ENCODE assay signal across 1 cellular context in the genomic region with DNA sequence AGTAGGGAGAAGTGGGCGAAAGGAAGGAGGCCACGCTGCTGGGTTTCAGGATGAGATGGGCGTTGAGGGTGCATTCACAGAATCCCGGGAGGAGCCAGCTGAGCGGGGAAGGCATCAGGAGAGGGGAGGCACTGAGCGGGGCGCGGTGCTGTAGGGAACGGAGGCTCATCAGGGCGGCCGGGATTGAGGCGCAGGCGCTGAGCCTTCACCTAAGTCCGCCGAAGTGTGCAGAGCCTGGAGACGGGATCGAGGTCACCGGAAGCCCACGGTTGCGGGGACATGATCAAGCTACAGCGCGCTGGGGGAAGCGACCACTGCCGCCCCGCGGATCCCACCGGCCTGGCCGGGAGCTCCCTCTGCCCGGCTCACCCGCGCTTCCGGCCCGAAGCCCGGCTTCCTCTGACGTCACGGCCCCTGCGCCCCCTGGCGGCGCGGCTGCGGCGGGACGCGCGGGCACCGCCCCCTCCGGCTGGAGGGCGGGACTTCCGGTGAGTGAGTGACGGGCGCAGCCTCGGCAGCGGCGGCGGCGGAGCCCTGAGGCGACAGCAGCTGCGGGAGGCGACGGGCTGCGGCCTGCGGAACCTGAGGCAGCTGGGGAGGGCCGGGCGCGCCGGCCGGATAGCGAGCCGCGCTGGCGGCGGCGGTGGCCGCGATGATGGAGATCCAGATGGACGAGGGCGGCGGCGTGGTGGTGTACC.
TF ChIP-seq lines count a peak whose summit lies in the region.

A gene with protein sequence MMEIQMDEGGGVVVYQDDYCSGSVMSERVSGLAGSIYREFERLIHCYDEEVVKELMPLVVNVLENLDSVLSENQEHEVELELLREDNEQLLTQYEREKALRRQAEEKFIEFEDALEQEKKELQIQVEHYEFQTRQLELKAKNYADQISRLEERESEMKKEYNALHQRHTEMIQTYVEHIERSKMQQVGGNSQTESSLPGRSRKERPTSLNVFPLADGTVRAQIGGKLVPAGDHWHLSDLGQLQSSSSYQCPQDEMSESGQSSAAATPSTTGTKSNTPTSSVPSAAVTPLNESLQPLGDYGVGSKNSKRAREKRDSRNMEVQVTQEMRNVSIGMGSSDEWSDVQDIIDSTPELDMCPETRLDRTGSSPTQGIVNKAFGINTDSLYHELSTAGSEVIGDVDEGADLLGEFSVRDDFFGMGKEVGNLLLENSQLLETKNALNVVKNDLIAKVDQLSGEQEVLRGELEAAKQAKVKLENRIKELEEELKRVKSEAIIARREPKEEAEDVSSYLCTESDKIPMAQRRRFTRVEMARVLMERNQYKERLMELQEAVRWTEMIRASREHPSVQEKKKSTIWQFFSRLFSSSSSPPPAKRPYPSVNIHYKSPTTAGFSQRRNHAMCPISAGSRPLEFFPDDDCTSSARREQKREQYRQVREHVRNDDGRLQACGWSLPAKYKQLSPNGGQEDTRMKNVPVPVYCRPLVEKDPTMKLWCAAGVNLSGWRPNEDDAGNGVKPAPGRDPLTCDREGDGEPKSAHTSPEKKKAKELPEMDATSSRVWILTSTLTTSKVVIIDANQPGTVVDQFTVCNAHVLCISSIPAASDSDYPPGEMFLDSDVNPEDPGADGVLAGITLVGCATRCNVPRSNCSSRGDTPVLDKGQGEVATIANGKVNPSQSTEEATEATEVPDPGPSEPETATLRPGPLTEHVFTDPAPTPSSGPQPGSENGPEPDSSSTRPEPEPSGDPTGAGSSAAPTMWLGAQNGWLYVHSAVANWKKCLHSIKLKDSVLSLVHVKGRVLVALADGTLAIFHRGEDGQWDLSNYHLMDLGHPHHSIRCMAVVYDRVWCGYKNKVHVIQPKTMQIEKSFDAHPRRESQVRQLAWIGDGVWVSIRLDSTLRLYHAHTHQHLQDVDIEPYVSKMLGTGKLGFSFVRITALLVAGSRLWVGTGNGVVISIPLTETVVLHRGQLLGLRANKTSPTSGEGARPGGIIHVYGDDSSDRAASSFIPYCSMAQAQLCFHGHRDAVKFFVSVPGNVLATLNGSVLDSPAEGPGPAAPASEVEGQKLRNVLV (N-terminal part only) (plus strand): TSS at position 508 of the 698 bp plus-strand sequence. CDS start 145 bp downstream, at position 653.

TF ChIP-seq in HepG2, 621 proteins besides CTCF, POLR2A, EP300 and RAD21 (continued from another document and continues in another):
- TF ChIP-seq, protein P1, sequence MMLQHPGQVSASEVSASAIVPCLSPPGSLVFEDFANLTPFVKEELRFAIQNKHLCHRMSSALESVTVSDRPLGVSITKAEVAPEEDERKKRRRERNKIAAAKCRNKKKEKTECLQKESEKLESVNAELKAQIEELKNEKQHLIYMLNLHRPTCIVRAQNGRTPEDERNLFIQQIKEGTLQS (CRISPR knock-in tag; IDR thresholded peaks at IDR 0.05) = peak; percentile 60
- TF ChIP-seq BCL6 (CRISPR knock-in tag; IDR thresholded peaks at IDR 0.05) (no peak), ZSCAN21 (CRISPR knock-in tag; IDR thresholded peaks at IDR 0.05; ENCODE audit: borderline replicate concordance) (peak; percentile 78), GABPA (IDR thresholded peaks at IDR 0.05; ENCODE audit: low read depth, low read length) (peak; percentile 100), GABPA (CRISPR knock-in tag; IDR thresholded peaks at IDR 0.05; ENCODE audit: low read depth) (peak; percentile 86), ZSCAN22 (CRISPR knock-in tag; IDR thresholded peaks at IDR 0.05) (no peak), NFKB2 (CRISPR knock-in tag; IDR thresholded peaks at IDR 0.05; ENCODE audit: borderline replicate concordance) (no peak; the same call in 1 of the 2 replicates), PCBP2 (optimal IDR thresholded peaks at IDR 0.05; ENCODE audit: low read depth, low read length, poor library complexity, severe bottlenecking) (no peak), SALL2 (CRISPR knock-in tag; IDR thresholded peaks at IDR 0.05) (peak; percentile 94), ZNF382 (CRISPR knock-in tag; IDR thresholded peaks at IDR 0.05; ENCODE audit: borderline replicate concordance) (no peak), POLR2G (IDR thresholded peaks at IDR 0.05; ENCODE audit: low read depth, low read length) (peak; percentile 96), MTA3 (CRISPR knock-in tag; IDR thresholded peaks at IDR 0.05) (no peak), IRF2 (CRISPR knock-in tag; IDR thresholded peaks at IDR 0.05) (peak; percentile 89), KLF15 (CRISPR knock-in tag; IDR thresholded peaks at IDR 0.05; ENCODE audit: borderline replicate concordance) (no peak), HDAC6 (IDR thresholded peaks at IDR 0.05; ENCODE audit: low read depth, low read length) (no peak), ZC3H4 (CRISPR knock-in tag; IDR thresholded peaks at IDR 0.05; ENCODE audit: borderline replicate concordance) (no peak), YEATS2 (CRISPR knock-in tag; IDR thresholded peaks at IDR 0.05; ENCODE audit: borderline replicate concordance) (no peak), SOX5 (CRISPR knock-in tag; IDR thresholded peaks at IDR 0.05; ENCODE audit: borderline replicate concordance) (no peak; the same call in 1 of the 2 replicates), ONECUT2 (CRISPR knock-in tag; IDR thresholded peaks at IDR 0.05) (no peak), MAZ (IDR thresholded peaks at IDR 0.05; ENCODE audit: borderline replicate concordance, low read depth, low read length) (peak; percentile 72), MAZ (CRISPR knock-in tag; IDR thresholded peaks at IDR 0.05; ENCODE audit: low read depth) (peak; percentile 95), PHF20 (CRISPR knock-in tag; IDR thresholded peaks at IDR 0.05) (peak; percentile 87), HOXA9 (CRISPR knock-in tag; IDR thresholded peaks at IDR 0.05; ENCODE audit: borderline replicate concordance) (no peak), SIX4 (CRISPR knock-in tag; IDR thresholded peaks at IDR 0.05) (no peak), NFATC3 (CRISPR knock-in tag; IDR thresholded peaks at IDR 0.05) (no peak), ZFAT (CRISPR knock-in tag; conservative IDR thresholded peaks at IDR 0.05) (no peak), LCORL (IDR thresholded peaks at IDR 0.05) (no peak), LCORL (CRISPR knock-in tag; IDR thresholded peaks at IDR 0.05) (no peak), ATF7 (IDR thresholded peaks at IDR 0.05) (peak; percentile 36; the same call in 1 of the 2 replicates), ATF7 (CRISPR knock-in tag; IDR thresholded peaks at IDR 0.05) (peak; percentile 38; the same call in 1 of the 2 replicates), ZNF781 (CRISPR knock-in tag; IDR thresholded peaks at IDR 0.05; ENCODE audit: borderline replicate concordance, not compliant biosample characterization) (no peak), ZNF12 (CRISPR knock-in tag; IDR thresholded peaks at IDR 0.05) (no peak), GTF3A (CRISPR knock-in tag; conservative IDR thresholded peaks at IDR 0.05) (peak; percentile 55; the same call in 1 of the 2 replicates), SNAPC2 (CRISPR knock-in tag; IDR thresholded peaks at IDR 0.05) (no peak), ZNF33B (CRISPR knock-in tag; IDR thresholded peaks at IDR 0.05) (no peak), ZNF143 (CRISPR knock-in tag; IDR thresholded peaks at IDR 0.05) (0 out of 2 replicates have a peak, but pooled peaks have one; percentile 42), KDM5B (CRISPR knock-in tag; IDR thresholded peaks at IDR 0.05; ENCODE audit: borderline replicate concordance) (peak; percentile 77; the same call in 1 of the 2 replicates), NR3C1 (CRISPR knock-in tag; IDR thresholded peaks at IDR 0.05) (no peak), ZNF432 (CRISPR knock-in tag; IDR thresholded peaks at IDR 0.05; ENCODE audit: borderline replicate concordance) (no peak), ZNF7 (CRISPR knock-in tag; IDR thresholded peaks at IDR 0.05) (no peak), ZSCAN9 (CRISPR knock-in tag; IDR thresholded peaks at IDR 0.05; ENCODE audit: borderline replicate concordance) (no peak; the same call in 1 of the 2 replicates), SUZ12 (IDR thresholded peaks at IDR 0.05; ENCODE audit: low read depth, low read length) (no peak), ZNF562 (CRISPR knock-in tag; IDR thresholded peaks at IDR 0.05; ENCODE audit: borderline replicate concordance) (no peak), ZNF709 (CRISPR knock-in tag; IDR thresholded peaks at IDR 0.05) (peak; percentile 86; the same call in 1 of the 2 replicates)
- TF ChIP-seq, protein P2, sequence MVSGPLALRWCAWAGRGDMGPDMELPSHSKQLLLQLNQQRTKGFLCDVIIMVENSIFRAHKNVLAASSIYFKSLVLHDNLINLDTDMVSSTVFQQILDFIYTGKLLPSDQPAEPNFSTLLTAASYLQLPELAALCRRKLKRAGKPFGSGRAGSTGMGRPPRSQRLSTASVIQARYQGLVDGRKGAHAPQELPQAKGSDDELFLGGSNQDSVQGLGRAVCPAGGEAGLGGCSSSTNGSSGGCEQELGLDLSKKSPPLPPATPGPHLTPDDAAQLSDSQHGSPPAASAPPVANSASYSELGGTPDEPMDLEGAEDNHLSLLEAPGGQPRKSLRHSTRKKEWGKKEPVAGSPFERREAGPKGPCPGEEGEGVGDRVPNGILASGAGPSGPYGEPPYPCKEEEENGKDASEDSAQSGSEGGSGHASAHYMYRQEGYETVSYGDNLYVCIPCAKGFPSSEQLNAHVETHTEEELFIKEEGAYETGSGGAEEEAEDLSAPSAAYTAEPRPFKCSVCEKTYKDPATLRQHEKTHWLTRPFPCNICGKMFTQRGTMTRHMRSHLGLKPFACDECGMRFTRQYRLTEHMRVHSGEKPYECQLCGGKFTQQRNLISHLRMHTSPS (CRISPR knock-in tag; IDR thresholded peaks at IDR 0.05; ENCODE audit: low read depth) = peak; percentile 36; the same call in 1 of the 2 replicates
- TF ChIP-seq, protein P3, sequence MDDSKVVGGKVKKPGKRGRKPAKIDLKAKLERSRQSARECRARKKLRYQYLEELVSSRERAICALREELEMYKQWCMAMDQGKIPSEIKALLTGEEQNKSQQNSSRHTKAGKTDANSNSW (CRISPR knock-in tag; IDR thresholded peaks at IDR 0.05; ENCODE audit: borderline replicate concordance) = no peak
- TF ChIP-seq, protein P4, sequence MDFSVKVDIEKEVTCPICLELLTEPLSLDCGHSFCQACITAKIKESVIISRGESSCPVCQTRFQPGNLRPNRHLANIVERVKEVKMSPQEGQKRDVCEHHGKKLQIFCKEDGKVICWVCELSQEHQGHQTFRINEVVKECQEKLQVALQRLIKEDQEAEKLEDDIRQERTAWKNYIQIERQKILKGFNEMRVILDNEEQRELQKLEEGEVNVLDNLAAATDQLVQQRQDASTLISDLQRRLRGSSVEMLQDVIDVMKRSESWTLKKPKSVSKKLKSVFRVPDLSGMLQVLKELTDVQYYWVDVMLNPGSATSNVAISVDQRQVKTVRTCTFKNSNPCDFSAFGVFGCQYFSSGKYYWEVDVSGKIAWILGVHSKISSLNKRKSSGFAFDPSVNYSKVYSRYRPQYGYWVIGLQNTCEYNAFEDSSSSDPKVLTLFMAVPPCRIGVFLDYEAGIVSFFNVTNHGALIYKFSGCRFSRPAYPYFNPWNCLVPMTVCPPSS (IDR thresholded peaks at IDR 0.05) = no peak
- TF ChIP-seq, protein P5, sequence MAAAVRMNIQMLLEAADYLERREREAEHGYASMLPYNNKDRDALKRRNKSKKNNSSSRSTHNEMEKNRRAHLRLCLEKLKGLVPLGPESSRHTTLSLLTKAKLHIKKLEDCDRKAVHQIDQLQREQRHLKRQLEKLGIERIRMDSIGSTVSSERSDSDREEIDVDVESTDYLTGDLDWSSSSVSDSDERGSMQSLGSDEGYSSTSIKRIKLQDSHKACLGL (CRISPR knock-in tag; IDR thresholded peaks at IDR 0.05) = no peak; the same call in none of the 2 replicates
- TF ChIP-seq, protein P6, sequence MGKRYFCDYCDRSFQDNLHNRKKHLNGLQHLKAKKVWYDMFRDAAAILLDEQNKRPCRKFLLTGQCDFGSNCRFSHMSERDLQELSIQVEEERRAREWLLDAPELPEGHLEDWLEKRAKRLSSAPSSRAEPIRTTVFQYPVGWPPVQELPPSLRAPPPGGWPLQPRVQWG (CRISPR knock-in tag; IDR thresholded peaks at IDR 0.05; ENCODE audit: borderline replicate concordance, low read depth) = no peak
- TF ChIP-seq, protein P7, sequence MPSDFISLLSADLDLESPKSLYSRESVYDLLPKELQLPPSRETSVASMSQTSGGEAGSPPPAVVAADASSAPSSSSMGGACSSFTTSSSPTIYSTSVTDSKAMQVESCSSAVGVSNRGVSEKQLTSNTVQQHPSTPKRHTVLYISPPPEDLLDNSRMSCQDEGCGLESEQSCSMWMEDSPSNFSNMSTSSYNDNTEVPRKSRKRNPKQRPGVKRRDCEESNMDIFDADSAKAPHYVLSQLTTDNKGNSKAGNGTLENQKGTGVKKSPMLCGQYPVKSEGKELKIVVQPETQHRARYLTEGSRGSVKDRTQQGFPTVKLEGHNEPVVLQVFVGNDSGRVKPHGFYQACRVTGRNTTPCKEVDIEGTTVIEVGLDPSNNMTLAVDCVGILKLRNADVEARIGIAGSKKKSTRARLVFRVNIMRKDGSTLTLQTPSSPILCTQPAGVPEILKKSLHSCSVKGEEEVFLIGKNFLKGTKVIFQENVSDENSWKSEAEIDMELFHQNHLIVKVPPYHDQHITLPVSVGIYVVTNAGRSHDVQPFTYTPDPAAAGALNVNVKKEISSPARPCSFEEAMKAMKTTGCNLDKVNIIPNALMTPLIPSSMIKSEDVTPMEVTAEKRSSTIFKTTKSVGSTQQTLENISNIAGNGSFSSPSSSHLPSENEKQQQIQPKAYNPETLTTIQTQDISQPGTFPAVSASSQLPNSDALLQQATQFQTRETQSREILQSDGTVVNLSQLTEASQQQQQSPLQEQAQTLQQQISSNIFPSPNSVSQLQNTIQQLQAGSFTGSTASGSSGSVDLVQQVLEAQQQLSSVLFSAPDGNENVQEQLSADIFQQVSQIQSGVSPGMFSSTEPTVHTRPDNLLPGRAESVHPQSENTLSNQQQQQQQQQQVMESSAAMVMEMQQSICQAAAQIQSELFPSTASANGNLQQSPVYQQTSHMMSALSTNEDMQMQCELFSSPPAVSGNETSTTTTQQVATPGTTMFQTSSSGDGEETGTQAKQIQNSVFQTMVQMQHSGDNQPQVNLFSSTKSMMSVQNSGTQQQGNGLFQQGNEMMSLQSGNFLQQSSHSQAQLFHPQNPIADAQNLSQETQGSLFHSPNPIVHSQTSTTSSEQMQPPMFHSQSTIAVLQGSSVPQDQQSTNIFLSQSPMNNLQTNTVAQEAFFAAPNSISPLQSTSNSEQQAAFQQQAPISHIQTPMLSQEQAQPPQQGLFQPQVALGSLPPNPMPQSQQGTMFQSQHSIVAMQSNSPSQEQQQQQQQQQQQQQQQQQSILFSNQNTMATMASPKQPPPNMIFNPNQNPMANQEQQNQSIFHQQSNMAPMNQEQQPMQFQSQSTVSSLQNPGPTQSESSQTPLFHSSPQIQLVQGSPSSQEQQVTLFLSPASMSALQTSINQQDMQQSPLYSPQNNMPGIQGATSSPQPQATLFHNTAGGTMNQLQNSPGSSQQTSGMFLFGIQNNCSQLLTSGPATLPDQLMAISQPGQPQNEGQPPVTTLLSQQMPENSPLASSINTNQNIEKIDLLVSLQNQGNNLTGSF (CRISPR knock-in tag; IDR thresholded peaks at IDR 0.05) = peak; percentile 71
- TF ChIP-seq, protein P8, sequence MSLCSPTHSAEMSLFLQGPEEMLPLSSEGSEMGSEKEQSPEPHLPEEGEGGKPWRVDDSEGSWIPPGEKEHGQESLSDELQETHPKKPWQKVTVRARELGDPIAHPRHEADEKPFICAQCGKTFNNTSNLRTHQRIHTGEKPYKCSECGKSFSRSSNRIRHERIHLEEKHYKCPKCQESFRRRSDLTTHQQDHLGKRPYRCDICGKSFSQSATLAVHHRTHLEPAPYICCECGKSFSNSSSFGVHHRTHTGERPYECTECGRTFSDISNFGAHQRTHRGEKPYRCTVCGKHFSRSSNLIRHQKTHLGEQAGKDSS (CRISPR knock-in tag; IDR thresholded peaks at IDR 0.05; ENCODE audit: borderline replicate concordance, low read depth) = no peak; the same call in none of the 2 replicates
- TF ChIP-seq, protein P9, sequence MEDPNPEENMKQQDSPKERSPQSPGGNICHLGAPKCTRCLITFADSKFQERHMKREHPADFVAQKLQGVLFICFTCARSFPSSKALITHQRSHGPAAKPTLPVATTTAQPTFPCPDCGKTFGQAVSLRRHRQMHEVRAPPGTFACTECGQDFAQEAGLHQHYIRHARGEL (CRISPR knock-in tag; IDR thresholded peaks at IDR 0.05) = no peak
